In genomic region chr11:61787928-61788491, GRCh38 we compare ENCODE assay signal across 8 cellular contexts. TPM values are rescaled to one million over a fixed set of nuclear protein-coding genes. Genes with fewer than 3 reads are reported as not detected.
DNase-seq lines count a peak whose midpoint lies in the region; ATAC-seq and TF ChIP-seq lines count a peak whose summit lies in the region.
"Had no signal": no experiment of that assay in that cellular context is flagged by ENCODE, and none has a peak within 500 bp of the region (broad histone marks: within the 10 kb centered on the region; RNA-seq: fewer than 3 reads in every experiment).

No MANE protein-coding gene starts in this region.

- H3K27ac ChIP-seq in KMS-11, result no peak overlapping the region

- H3K27me3 ChIP-seq in KMS-11 (ENCODE audit: insufficient read depth, low read depth) (no peaks in the 10 kb centered on the region), kidney epithelial cell (ENCODE audit: control insufficient read depth, insufficient read depth, low read length) (no peaks in the 10 kb centered on the region)

- H3K27ac Mint-ChIP-seq in activated CD4-positive, alpha-beta memory T cell treated with anti-CD3 and anti-CD28 coated beads, Interleukin-2, amount 10 ng/mL, durations not matched to agents 7 days and 5 days, result no peak overlapping the region

- H3K4me3 Mint-ChIP-seq in activated CD4-positive, alpha-beta memory T cell treated with anti-CD3 and anti-CD28 coated beads, Interleukin-2, amount 10 ng/mL, durations not matched to agents 7 days and 5 days, result no peak overlapping the region

- peaks cover 8% of the 10 kb centered on the region for H3K4me1 ChIP-seq in KMS-11 (ENCODE audit: low read depth, poor library complexity, severe bottlenecking)

- H3K4me2 ChIP-seq in KMS-11, result no peak overlapping the region

- H3K36me3 ChIP-seq in KMS-11 (ENCODE audit: insufficient read depth), result peaks cover 6% of the 10 kb centered on the region; the same call in 1 of the 2 replicates
- peaks cover 9% of the 10 kb centered on the region for H3K36me3 ChIP-seq in kidney epithelial cell (ENCODE audit: control insufficient read depth, insufficient read depth, low read length)

- TF ChIP-seq CTCF in KMS-11 (conservative IDR thresholded peaks at IDR 0.05; ENCODE audit: low read depth, low read length), result peak; percentile 48
- TF ChIP-seq CTCF in kidney epithelial cell (IDR thresholded peaks at IDR 0.05; ENCODE audit: insufficient read depth, low read length, poor library complexity, severe bottlenecking), result peak; percentile 74

- POLR2A ChIA-PET in activated CD4-positive, alpha-beta memory T cell treated with anti-CD3 and anti-CD28 coated beads, Interleukin-2, amount 10 ng/mL, durations not matched to agents 7 days and 5 days (lab: Charles Lee), result interaction anchor here (1.1 to 1.4 kb wide), 2 partner anchors 10 to 13 kb away, joined by 3 to 4 read pairs; no protein-coding TSS in a partner anchor

- H3K4me1 Mint-ChIP-seq in activated CD4-positive, alpha-beta memory T cell treated with anti-CD3 and anti-CD28 coated beads, Interleukin-2, amount 10 ng/mL, durations not matched to agents 7 days and 5 days, result peaks cover 23% of the 10 kb centered on the region

- H2AFZ ChIP-seq in KMS-11 (ENCODE audit: low read depth), result no peak overlapping the region

- peak; percentile 78 for DNase-seq in ELF-1 (ENCODE audit: low read depth, low spot score)
- DNase-seq in activated CD4-positive, alpha-beta memory T cell treated with anti-CD3 and anti-CD28 coated beads, Interleukin-2, amount 10 ng/mL, durations not matched to agents 7 days and 5 days, result peak; percentile 33
- no peak for DNase-seq in kidney epithelial cell (ENCODE audit: low read depth)
- no peak for DNase-seq in effector CD4-positive, alpha-beta T cell
- DNase-seq in NK-92 (lab: John Stamatoyannopoulos, UW; ENCODE audit: unreplicated experiment), result no peak

- CTCF ChIA-PET in activated CD4-positive, alpha-beta memory T cell treated with anti-CD3 and anti-CD28 coated beads, Interleukin-2, amount 10 ng/mL, durations not matched to agents 7 days and 5 days (lab: Charles Lee), result interaction anchor here (0.6 to 2.6 kb wide), 7 partner anchors 9 to 150 kb away, joined by 3 to 14 read pairs (median 5); no protein-coding TSS in a partner anchor

- H3K9me3 Mint-ChIP-seq in activated CD4-positive, alpha-beta memory T cell treated with anti-CD3 and anti-CD28 coated beads, Interleukin-2, amount 10 ng/mL, durations not matched to agents 7 days and 5 days, result no peaks in the 10 kb centered on the region

- H3K36me3 Mint-ChIP-seq in activated CD4-positive, alpha-beta memory T cell treated with anti-CD3 and anti-CD28 coated beads, Interleukin-2, amount 10 ng/mL, durations not matched to agents 7 days and 5 days (ENCODE audit: low read depth), result peaks cover 56% of the 10 kb centered on the region

- no peak overlapping the region for H3K9ac ChIP-seq in KMS-11

- no peak for ATAC-seq in GM19395 (IDR thresholded peaks at IDR 0.05; ENCODE audit: unreplicated experiment)

- no peak overlapping the region for H3K4me3 ChIP-seq in KMS-11 (IDR thresholded peaks at IDR 0.05; ENCODE audit: insufficient read depth, low read depth, low read length)
- no peak overlapping the region for H3K4me3 ChIP-seq in kidney epithelial cell (ENCODE audit: low read depth, low read length)

- H3K27me3 Mint-ChIP-seq in activated CD4-positive, alpha-beta memory T cell treated with anti-CD3 and anti-CD28 coated beads, Interleukin-2, amount 10 ng/mL, durations not matched to agents 7 days and 5 days, result no peaks in the 10 kb centered on the region

- H4K20me1 ChIP-seq in KMS-11 (ENCODE audit: insufficient read depth), result no peaks in the 10 kb centered on the region

- H3K79me2 ChIP-seq in KMS-11 (ENCODE audit: insufficient read depth, low read depth), result peaks cover 29% of the 10 kb centered on the region

RNA-seq across cellular contexts. Expression of gene TMEM258, which starts 4.4 kb away (rescaled TPM):
- 100 to 1,000 TPM; 192 to 196 TPM for total RNA-seq in activated CD4-positive, alpha-beta memory T cell treated with anti-CD3 and anti-CD28 coated beads, Interleukin-2, amount 10 ng/mL, durations not matched to agents 7 days and 5 days
- 75.8 and 135 TPM in 2 replicates for total RNA-seq in kidney epithelial cell

RNA-seq across cellular contexts. Expression of gene FEN1, which starts 4.7 kb away (rescaled TPM):
- 100 to 1,000 TPM; 104 to 105 TPM for total RNA-seq in activated CD4-positive, alpha-beta memory T cell treated with anti-CD3 and anti-CD28 coated beads, Interleukin-2, amount 10 ng/mL, durations not matched to agents 7 days and 5 days
- total RNA-seq in kidney epithelial cell, result 31.3 and 32.9 TPM in 2 replicates

RNA-seq across cellular contexts. Expression of gene FADS1, which starts 28.8 kb away (rescaled TPM):
- total RNA-seq in activated CD4-positive, alpha-beta memory T cell treated with anti-CD3 and anti-CD28 coated beads, Interleukin-2, amount 10 ng/mL, durations not matched to agents 7 days and 5 days, result 10 to 100 TPM; 63.6 to 68.2 TPM
- 94.5 and 96.3 TPM in 2 replicates for total RNA-seq in kidney epithelial cell

RNA-seq across cellular contexts. Expression of gene MYRF, which starts 35.6 kb away (rescaled TPM):
- total RNA-seq in activated CD4-positive, alpha-beta memory T cell treated with anti-CD3 and anti-CD28 coated beads, Interleukin-2, amount 10 ng/mL, durations not matched to agents 7 days and 5 days, result 1 to 10 TPM; 4.6 to 4.9 TPM
- total RNA-seq in kidney epithelial cell, result 13.7 and 16.6 TPM in 2 replicates
- total RNA-seq: skeletal muscle tissue had no signal

RNA-seq across cellular contexts. Expression of gene FADS2, which starts 40.1 kb away (rescaled TPM):
- 100 to 1,000 TPM; 251 to 253 TPM for total RNA-seq in activated CD4-positive, alpha-beta memory T cell treated with anti-CD3 and anti-CD28 coated beads, Interleukin-2, amount 10 ng/mL, durations not matched to agents 7 days and 5 days
- 222 and 235 TPM in 2 replicates for total RNA-seq in kidney epithelial cell

Comparison
In these comparisons a context has a peak if more than half of its experiments do, and no peak if none do; other contexts are left out.
1. DNase-seq: peak in ELF-1 (single experiment) and activated CD4-positive, alpha-beta memory T cell treated with anti-CD3 and anti-CD28 coated beads, Interleukin-2, amount 10 ng/mL, durations not matched to agents 7 days and 5 days (single experiment); none in kidney epithelial cell (single experiment), effector CD4-positive, alpha-beta T cell (single experiment) and NK-92 (single experiment).